Comparison of ENCODE assay signal across 16 cellular contexts in genomic region chr1:167502719-167503452, GRCh38. TPM values are rescaled to one million over a fixed set of nuclear protein-coding genes. Genes with fewer than 3 reads are reported as not detected.
DNase-seq lines count a peak whose midpoint lies in the region; ATAC-seq and TF ChIP-seq lines count a peak whose summit lies in the region.
"Had no signal": no experiment of that assay in that cellular context is flagged by ENCODE, and none has a peak within 500 bp of the region (broad histone marks: within the 10 kb centered on the region; RNA-seq: fewer than 3 reads in every experiment).

No MANE protein-coding gene starts in this region.

- peaks cover 11% of the 10 kb centered on the region; the same call in 1 of the 2 replicates for H3K9me2 ChIP-seq in GM23338 (ENCODE audit: insufficient read depth)

- no peaks in the 10 kb centered on the region for H3F3A ChIP-seq in GM23338 (replicated peaks; ENCODE audit: low read depth)

- no peaks in the 10 kb centered on the region for H3K9me3 Mint-ChIP-seq in GM23338
- H3K9me3 Mint-ChIP-seq in activated T-helper 2 cell treated with anti-CD3 and anti-CD28 coated beads, Interferon-gamma antibody, Interleukin-2, Interleukin-4, amounts not matched to agents 10 μg/mL and 5 μg/mL and 100 μg/mL, durations not matched to agents 14 hours and 24 hours and 36 hours = no peaks in the 10 kb centered on the region
- H3K9me3 Mint-ChIP-seq: dendritic cell treated with granulocyte-macrophage colony-stimulating factor and Interleukin-4, amounts not matched to agents 40 ng/mL and 50 ng/mL, for 4 days had no signal

- H3K4me1 Mint-ChIP-seq in GM23338 = peaks cover 33% of the 10 kb centered on the region
- H3K4me1 Mint-ChIP-seq in activated T-helper 2 cell treated with anti-CD3 and anti-CD28 coated beads, Interferon-gamma antibody, Interleukin-2, Interleukin-4, amounts not matched to agents 10 μg/mL and 5 μg/mL and 100 μg/mL, durations not matched to agents 14 hours and 24 hours and 36 hours (ENCODE audit: low read depth) = peaks cover 69% of the 10 kb centered on the region

- peaks cover 15% of the 10 kb centered on the region for H3K4me1 ChIP-seq in GM23338 (ENCODE audit: insufficient read depth)
- H3K4me1 ChIP-seq: prostate gland had no signal

- no peaks in the 10 kb centered on the region for H4K20me1 ChIP-seq in GM23338 (replicated peaks; ENCODE audit: insufficient read depth)

- no peaks in the 10 kb centered on the region for H3K27me3 Mint-ChIP-seq in GM23338 (ENCODE audit: insufficient read depth, low read depth, poor library complexity)
- H3K27me3 Mint-ChIP-seq in activated T-helper 2 cell treated with anti-CD3 and anti-CD28 coated beads, Interferon-gamma antibody, Interleukin-2, Interleukin-4, amounts not matched to agents 10 μg/mL and 5 μg/mL and 100 μg/mL, durations not matched to agents 14 hours and 24 hours and 36 hours (ENCODE audit: low read depth) = no peaks in the 10 kb centered on the region

- H3K36me3 Mint-ChIP-seq in GM23338 (ENCODE audit: low read depth) = no peaks in the 10 kb centered on the region
- peaks cover 83% of the 10 kb centered on the region for H3K36me3 Mint-ChIP-seq in activated T-helper 2 cell treated with anti-CD3 and anti-CD28 coated beads, Interferon-gamma antibody, Interleukin-2, Interleukin-4, amounts not matched to agents 10 μg/mL and 5 μg/mL and 100 μg/mL, durations not matched to agents 14 hours and 24 hours and 36 hours (ENCODE audit: low read depth)

- no peak overlapping the region for H3K27ac Mint-ChIP-seq in GM23338
- peak overlapping the region; percentile 85 for H3K27ac Mint-ChIP-seq in activated T-helper 2 cell treated with anti-CD3 and anti-CD28 coated beads, Interferon-gamma antibody, Interleukin-2, Interleukin-4, amounts not matched to agents 10 μg/mL and 5 μg/mL and 100 μg/mL, durations not matched to agents 14 hours and 24 hours and 36 hours
- H3K27ac Mint-ChIP-seq: dendritic cell treated with granulocyte-macrophage colony-stimulating factor and Interleukin-4, amounts not matched to agents 40 ng/mL and 50 ng/mL, for 4 days had no signal

- H3K27ac ChIP-seq in GM23338 (ENCODE audit: low read depth) = no peak overlapping the region
- H3K27ac ChIP-seq: C4-2B, prostate gland had no signal

- H3K79me2 ChIP-seq in GM23338 (replicated peaks; ENCODE audit: insufficient read depth) = no peaks in the 10 kb centered on the region

- no peak overlapping the region for H2AFZ ChIP-seq in GM23338

- TF ChIP-seq CTCF in GM23338 (conservative IDR thresholded peaks at IDR 0.05; ENCODE audit: low read depth in 2 of 2) = no peak

- peak; percentile 34 for DNase-seq in NCI-H82 (lab: John Stamatoyannopoulos, UW)
- no peak for DNase-seq in NCI-H82 treated with DMSO at 0.1 percent for 48 hours (lab: John Stamatoyannopoulos, UW; ENCODE audit: unreplicated experiment)
- DNase-seq in GM23338 (ENCODE audit: low spot score) = peak; percentile 21
- DNase-seq in activated T-helper 2 cell treated with anti-CD3 and anti-CD28 coated beads, Interferon-gamma antibody, Interleukin-2, Interleukin-4, amounts not matched to agents 10 μg/mL and 5 μg/mL and 100 μg/mL, durations not matched to agents 14 hours and 24 hours and 36 hours (ENCODE audit: low spot score) = no peak
- peak; percentile 53 for DNase-seq in left kidney (ENCODE audit: low read depth, low spot score)
- no peak for DNase-seq in anterior cingulate cortex (lab: John Stamatoyannopoulos, UW)
- DNase-seq: Kasumi-1, NCI-H1417 treated with DMSO at 0.1 percent for 48 hours, NCI-H345 had no signal

- no peaks in the 10 kb centered on the region for H3K27me3 ChIP-seq in GM23338 (ENCODE audit: insufficient read depth)

- H3K4me3 ChIP-seq in GM23338 = no peak overlapping the region
- H3K4me3 ChIP-seq: prostate gland had no signal

- intact Hi-C loops in activated T-helper 2 cell treated with anti-CD3 and anti-CD28 coated beads, Interferon-gamma antibody, Interleukin-2, Interleukin-4, amounts not matched to agents 10 μg/mL and 5 μg/mL and 100 μg/mL, durations not matched to agents 14 hours and 24 hours and 36 hours (cut with micrococcal nuclease) = loop anchor here (5.0 kb wide), 1 partner anchor 124 kb away; no protein-coding TSS in a partner anchor

- H3K4me3 Mint-ChIP-seq in GM23338 = no peak overlapping the region
- H3K4me3 Mint-ChIP-seq in activated T-helper 2 cell treated with anti-CD3 and anti-CD28 coated beads, Interferon-gamma antibody, Interleukin-2, Interleukin-4, amounts not matched to agents 10 μg/mL and 5 μg/mL and 100 μg/mL, durations not matched to agents 14 hours and 24 hours and 36 hours (ENCODE audit: low read depth) = no peak overlapping the region
- H3K4me3 Mint-ChIP-seq: dendritic cell treated with granulocyte-macrophage colony-stimulating factor and Interleukin-4, amounts not matched to agents 40 ng/mL and 50 ng/mL, for 4 days had no signal

- ATAC-seq in GM23338 = peak; percentile 80
- ATAC-seq in GM18517 (IDR thresholded peaks at IDR 0.05; ENCODE audit: unreplicated experiment) = no peak
- ATAC-seq in GM18520 (IDR thresholded peaks at IDR 0.05; ENCODE audit: unreplicated experiment) = no peak

- peak overlapping the region; percentile 29; the same call in 1 of the 2 replicates for H3K4me2 ChIP-seq in GM23338

- no peaks in the 10 kb centered on the region for H3K36me3 ChIP-seq in GM23338 (ENCODE audit: insufficient read depth)
- H3K36me3 ChIP-seq: prostate gland had no signal

TF ChIP-seq in GM23338, 12 proteins besides CTCF, POLR2A, EP300 and RAD21 (continues in another document):
- TF ChIP-seq CREB1 (CRISPR knock-in tag; IDR thresholded peaks at IDR 0.05; ENCODE audit: low read depth) (no peak), STAT1 (IDR thresholded peaks at IDR 0.05; ENCODE audit: unreplicated experiment) (no peak), ETS1 (IDR thresholded peaks at IDR 0.05) (no peak), ZNF114 (CRISPR knock-in tag; IDR thresholded peaks at IDR 0.05) (no peak)
- TF ChIP-seq, protein P1, sequence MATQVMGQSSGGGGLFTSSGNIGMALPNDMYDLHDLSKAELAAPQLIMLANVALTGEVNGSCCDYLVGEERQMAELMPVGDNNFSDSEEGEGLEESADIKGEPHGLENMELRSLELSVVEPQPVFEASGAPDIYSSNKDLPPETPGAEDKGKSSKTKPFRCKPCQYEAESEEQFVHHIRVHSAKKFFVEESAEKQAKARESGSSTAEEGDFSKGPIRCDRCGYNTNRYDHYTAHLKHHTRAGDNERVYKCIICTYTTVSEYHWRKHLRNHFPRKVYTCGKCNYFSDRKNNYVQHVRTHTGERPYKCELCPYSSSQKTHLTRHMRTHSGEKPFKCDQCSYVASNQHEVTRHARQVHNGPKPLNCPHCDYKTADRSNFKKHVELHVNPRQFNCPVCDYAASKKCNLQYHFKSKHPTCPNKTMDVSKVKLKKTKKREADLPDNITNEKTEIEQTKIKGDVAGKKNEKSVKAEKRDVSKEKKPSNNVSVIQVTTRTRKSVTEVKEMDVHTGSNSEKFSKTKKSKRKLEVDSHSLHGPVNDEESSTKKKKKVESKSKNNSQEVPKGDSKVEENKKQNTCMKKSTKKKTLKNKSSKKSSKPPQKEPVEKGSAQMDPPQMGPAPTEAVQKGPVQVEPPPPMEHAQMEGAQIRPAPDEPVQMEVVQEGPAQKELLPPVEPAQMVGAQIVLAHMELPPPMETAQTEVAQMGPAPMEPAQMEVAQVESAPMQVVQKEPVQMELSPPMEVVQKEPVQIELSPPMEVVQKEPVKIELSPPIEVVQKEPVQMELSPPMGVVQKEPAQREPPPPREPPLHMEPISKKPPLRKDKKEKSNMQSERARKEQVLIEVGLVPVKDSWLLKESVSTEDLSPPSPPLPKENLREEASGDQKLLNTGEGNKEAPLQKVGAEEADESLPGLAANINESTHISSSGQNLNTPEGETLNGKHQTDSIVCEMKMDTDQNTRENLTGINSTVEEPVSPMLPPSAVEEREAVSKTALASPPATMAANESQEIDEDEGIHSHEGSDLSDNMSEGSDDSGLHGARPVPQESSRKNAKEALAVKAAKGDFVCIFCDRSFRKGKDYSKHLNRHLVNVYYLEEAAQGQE (IDR thresholded peaks at IDR 0.05; ENCODE audit: unreplicated experiment) = no peak

RNA-seq across cellular contexts. Expression of gene CD247, which starts 15.4 kb away (rescaled TPM):
- total RNA-seq in GM23338 (2014; rRNA removed; shearing (Covaris generic)) = 1.4 TPM in 1 of 2 replicates, not detected in the other
- polyA plus RNA-seq in GM23338 (2016; fragmentation: Nextera tagmentation; extraction: Ambion mirVana) = 1.2 and 1.6 TPM in 2 replicates
- 193 and 196 TPM in 2 replicates for total RNA-seq in activated T-helper 2 cell treated with anti-CD3 and anti-CD28 coated beads, Interferon-gamma antibody, Interleukin-2, Interleukin-4, amounts not matched to agents 10 μg/mL and 5 μg/mL and 100 μg/mL, durations not matched to agents 14 hours and 24 hours and 36 hours
- total RNA-seq: A172, astrocyte had no signal

RNA-seq across cellular contexts. Expression of gene CREG1, which starts 50.7 kb away (rescaled TPM):
- total RNA-seq in GM23338 (2014; rRNA removed; shearing (Covaris generic)) = 42.7 and 49.4 TPM in 2 replicates
- polyA plus RNA-seq in GM23338 (2016; fragmentation: Nextera tagmentation; extraction: Ambion mirVana) = 16.7 and 21.2 TPM in 2 replicates
- total RNA-seq in activated T-helper 2 cell treated with anti-CD3 and anti-CD28 coated beads, Interferon-gamma antibody, Interleukin-2, Interleukin-4, amounts not matched to agents 10 μg/mL and 5 μg/mL and 100 μg/mL, durations not matched to agents 14 hours and 24 hours and 36 hours = 13.8 and 15.6 TPM in 2 replicates

Comparison
In these comparisons a context has a peak if more than half of its experiments do, and no peak if none do; other contexts are left out.
1. DNase-seq: peak in NCI-H82 (single experiment), GM23338 (single experiment) and left kidney (single experiment); none in NCI-H82 treated with DMSO at 0.1 percent for 48 hours (single experiment), activated T-helper 2 cell treated with anti-CD3 and anti-CD28 coated beads, Interferon-gamma antibody, Interleukin-2, Interleukin-4, amounts not matched to agents 10 μg/mL and 5 μg/mL and 100 μg/mL, durations not matched to agents 14 hours and 24 hours and 36 hours (single experiment) and anterior cingulate cortex (0 of 58).
2. RNA of gene CD247, which starts 15.4 kb away (total RNA-seq): 193 to 196 TPM in activated T-helper 2 cell treated with anti-CD3 and anti-CD28 coated beads, Interferon-gamma antibody, Interleukin-2, Interleukin-4, amounts not matched to agents 10 μg/mL and 5 μg/mL and 100 μg/mL, durations not matched to agents 14 hours and 24 hours and 36 hours; 1.4 TPM in GM23338; every median in the first group is over 10 times any median in the second.